Comparison of ENCODE assay signal across 1 cellular context in the genomic region with DNA sequence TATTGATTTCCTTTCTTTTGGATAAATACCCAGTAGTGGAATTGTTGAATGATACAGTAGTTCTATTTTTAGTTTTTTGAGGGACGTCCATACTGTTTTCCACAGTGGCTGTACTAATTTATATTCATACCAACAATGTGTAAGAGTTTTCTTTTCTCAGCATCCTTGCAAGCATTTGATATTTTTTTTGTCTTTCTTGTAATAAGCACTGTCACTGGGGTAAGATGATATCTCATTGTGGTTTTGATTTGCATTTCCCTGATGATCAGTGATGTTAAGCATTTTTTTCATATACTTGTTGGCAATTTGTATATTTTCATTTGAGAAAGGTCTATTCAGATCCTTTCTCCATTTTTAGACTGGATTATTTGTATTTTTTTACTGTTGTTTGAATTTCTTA.
TF ChIP-seq lines count a peak whose summit lies in the region.

No MANE protein-coding gene starts in this region.

TF ChIP-seq in HepG2, 621 proteins besides CTCF, POLR2A, EP300 and RAD21 (continued from another document):
- TF ChIP-seq, protein P1, sequence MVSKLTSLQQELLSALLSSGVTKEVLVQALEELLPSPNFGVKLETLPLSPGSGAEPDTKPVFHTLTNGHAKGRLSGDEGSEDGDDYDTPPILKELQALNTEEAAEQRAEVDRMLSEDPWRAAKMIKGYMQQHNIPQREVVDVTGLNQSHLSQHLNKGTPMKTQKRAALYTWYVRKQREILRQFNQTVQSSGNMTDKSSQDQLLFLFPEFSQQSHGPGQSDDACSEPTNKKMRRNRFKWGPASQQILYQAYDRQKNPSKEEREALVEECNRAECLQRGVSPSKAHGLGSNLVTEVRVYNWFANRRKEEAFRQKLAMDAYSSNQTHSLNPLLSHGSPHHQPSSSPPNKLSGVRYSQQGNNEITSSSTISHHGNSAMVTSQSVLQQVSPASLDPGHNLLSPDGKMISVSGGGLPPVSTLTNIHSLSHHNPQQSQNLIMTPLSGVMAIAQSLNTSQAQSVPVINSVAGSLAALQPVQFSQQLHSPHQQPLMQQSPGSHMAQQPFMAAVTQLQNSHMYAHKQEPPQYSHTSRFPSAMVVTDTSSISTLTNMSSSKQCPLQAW (CRISPR knock-in tag; IDR thresholded peaks at IDR 0.05): no peak
- TF ChIP-seq ZNF292 (CRISPR knock-in tag; IDR thresholded peaks at IDR 0.05; ENCODE audit: borderline replicate concordance, low read depth) (no peak), TP53 (CRISPR knock-in tag; conservative IDR thresholded peaks at IDR 0.05) (no peak)
TF ChIP-seq in HepG2: peak in this region for 0.
